1 cellular context compared by ENCODE assay signal in genomic region chr4:1726146-1726934, GRCh38.
A peak's percentile ranks its signal among the peaks of the same experiment; 100 is the strongest.
TF ChIP-seq lines count a peak whose summit lies in the region.

No MANE protein-coding gene starts in this region.

TF ChIP-seq in HEK293, 187 proteins besides CTCF, POLR2A, EP300 and RAD21 (continued from another document):
- TF ChIP-seq, protein P1, sequence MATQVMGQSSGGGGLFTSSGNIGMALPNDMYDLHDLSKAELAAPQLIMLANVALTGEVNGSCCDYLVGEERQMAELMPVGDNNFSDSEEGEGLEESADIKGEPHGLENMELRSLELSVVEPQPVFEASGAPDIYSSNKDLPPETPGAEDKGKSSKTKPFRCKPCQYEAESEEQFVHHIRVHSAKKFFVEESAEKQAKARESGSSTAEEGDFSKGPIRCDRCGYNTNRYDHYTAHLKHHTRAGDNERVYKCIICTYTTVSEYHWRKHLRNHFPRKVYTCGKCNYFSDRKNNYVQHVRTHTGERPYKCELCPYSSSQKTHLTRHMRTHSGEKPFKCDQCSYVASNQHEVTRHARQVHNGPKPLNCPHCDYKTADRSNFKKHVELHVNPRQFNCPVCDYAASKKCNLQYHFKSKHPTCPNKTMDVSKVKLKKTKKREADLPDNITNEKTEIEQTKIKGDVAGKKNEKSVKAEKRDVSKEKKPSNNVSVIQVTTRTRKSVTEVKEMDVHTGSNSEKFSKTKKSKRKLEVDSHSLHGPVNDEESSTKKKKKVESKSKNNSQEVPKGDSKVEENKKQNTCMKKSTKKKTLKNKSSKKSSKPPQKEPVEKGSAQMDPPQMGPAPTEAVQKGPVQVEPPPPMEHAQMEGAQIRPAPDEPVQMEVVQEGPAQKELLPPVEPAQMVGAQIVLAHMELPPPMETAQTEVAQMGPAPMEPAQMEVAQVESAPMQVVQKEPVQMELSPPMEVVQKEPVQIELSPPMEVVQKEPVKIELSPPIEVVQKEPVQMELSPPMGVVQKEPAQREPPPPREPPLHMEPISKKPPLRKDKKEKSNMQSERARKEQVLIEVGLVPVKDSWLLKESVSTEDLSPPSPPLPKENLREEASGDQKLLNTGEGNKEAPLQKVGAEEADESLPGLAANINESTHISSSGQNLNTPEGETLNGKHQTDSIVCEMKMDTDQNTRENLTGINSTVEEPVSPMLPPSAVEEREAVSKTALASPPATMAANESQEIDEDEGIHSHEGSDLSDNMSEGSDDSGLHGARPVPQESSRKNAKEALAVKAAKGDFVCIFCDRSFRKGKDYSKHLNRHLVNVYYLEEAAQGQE (tag by site-specific recombination; IDR thresholded peaks at IDR 0.05): 0 out of 2 replicates have a peak, but pooled peaks have one; percentile 16
TF ChIP-seq in HEK293: peak in this region for 4.
